In the genomic region with DNA sequence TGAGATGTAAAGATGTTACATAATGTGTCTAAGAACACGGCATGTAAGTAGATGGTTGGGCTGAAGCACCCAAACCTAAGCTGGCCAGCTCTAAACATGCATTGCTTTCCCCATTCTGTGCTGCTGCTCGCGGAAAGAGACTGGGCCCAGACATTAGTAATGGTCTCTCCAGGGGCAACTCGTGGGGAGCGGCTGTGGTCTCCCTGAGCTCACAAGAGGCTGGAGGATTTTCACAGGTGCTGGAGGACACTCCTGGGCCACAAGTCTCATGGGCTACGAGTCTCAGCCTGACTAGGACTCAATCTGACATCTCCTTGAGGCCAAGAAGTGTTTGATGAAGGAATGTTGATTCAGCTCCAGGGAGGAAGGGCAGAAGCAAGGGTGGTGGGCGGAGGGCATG, we compare ENCODE assay signal across 16 cellular contexts.
DNase-seq lines count a peak whose midpoint lies in the region; ATAC-seq, FAIRE-seq and TF ChIP-seq lines count a peak whose summit lies in the region.
"Had no signal": no experiment of that assay in that cellular context is flagged by ENCODE, and none has a peak within 500 bp of the region (broad histone marks: within the 10 kb centered on the region; RNA-seq: fewer than 3 reads in every experiment).

No MANE protein-coding gene starts in this region.

- no CpG with 5 or more reads among the region's 7 CpGs for WGBS in neuronal stem cell (ENCODE audit: extremely low coverage in 2 of 2, insufficient read length in 2 of 2, insufficient replicate concordance in 1 of 2), 2 donors

- no peak overlapping the region for H3K4me2 ChIP-seq in neuronal stem cell (ENCODE audit: insufficient read depth, low read length, poor library complexity, severe bottlenecking)

- no peak overlapping the region for H2AFZ ChIP-seq in neuronal stem cell (ENCODE audit: low read length)

- H2BK120ac ChIP-seq in neuronal stem cell (ENCODE audit: low read depth, low read length), result no peak overlapping the region

- H3K9me3 ChIP-seq in neuronal stem cell (replicated peaks in 1 of 2; ENCODE audit: control insufficient read depth in 2 of 2, insufficient read depth in 1 of 2, low read depth in 1 of 2, low read length in 2 of 2), result no peaks in the 10 kb centered on the region

- TF ChIP-seq CTCF in bronchial epithelial cell (IDR thresholded peaks at IDR 0.05; ENCODE audit: insufficient read depth, low read length, severe bottlenecking) (no peak), nephron progenitor cell (IDR thresholded peaks at IDR 0.05) (no peak), endothelial cell (IDR thresholded peaks at IDR 0.05; ENCODE audit: unreplicated experiment) (no peak)

- peak overlapping the region; percentile 54 for H3K18ac ChIP-seq in neuronal stem cell (ENCODE audit: low read length)

- no peak for ATAC-seq in left cardiac atrium

- no peak overlapping the region for H3K9ac ChIP-seq in neuronal stem cell (ENCODE audit: low read depth, low read length, poor library complexity)

- H3K36me3 Mint-ChIP-seq in nephron progenitor cell (ENCODE audit: low read depth), result no peaks in the 10 kb centered on the region
- peaks cover 3% of the 10 kb centered on the region for H3K36me3 Mint-ChIP-seq in endothelial cell (ENCODE audit: low read depth, unreplicated experiment)
- H3K36me3 Mint-ChIP-seq: CD4-positive, alpha-beta memory T cell had no signal

- H3K4me3 ChIP-seq in bronchial epithelial cell (ENCODE audit: low read depth, low read length) (no peak overlapping the region), neuronal stem cell (ENCODE audit: low read length in 2 of 2) (no peak overlapping the region)

- H2BK5ac ChIP-seq in neuronal stem cell (ENCODE audit: low read length), result no peak overlapping the region

- peak overlapping the region; percentile 27 for H2AK5ac ChIP-seq in neuronal stem cell (ENCODE audit: low read depth, low read length)

- no peak overlapping the region for H3K23ac ChIP-seq in neuronal stem cell (ENCODE audit: low read depth, low read length, poor library complexity)

- H3K27me3 ChIP-seq in bronchial epithelial cell (ENCODE audit: control insufficient read depth, insufficient read depth, low read length) (no peaks in the 10 kb centered on the region), neuronal stem cell (ENCODE audit: control insufficient read depth in 3 of 3, insufficient read depth in 3 of 3, low read depth in 1 of 3, low read length in 3 of 3) (no peaks in the 10 kb centered on the region)

- peaks cover 47% of the 10 kb centered on the region for H3K4me1 Mint-ChIP-seq in nephron progenitor cell
- peaks cover 8% of the 10 kb centered on the region for H3K4me1 Mint-ChIP-seq in endothelial cell (ENCODE audit: unreplicated experiment)

- peak overlapping the region; percentile 42 for H2BK12ac ChIP-seq in neuronal stem cell (ENCODE audit: low read length)

- H3K36me3 ChIP-seq in bronchial epithelial cell (ENCODE audit: control insufficient read depth, insufficient read depth, low read length) (no peaks in the 10 kb centered on the region), neuronal stem cell (replicated peaks in 1 of 2; ENCODE audit: control insufficient read depth in 2 of 2, insufficient read depth in 2 of 2, low read length in 2 of 2) (no peaks in the 10 kb centered on the region)

- no peak overlapping the region for H4K8ac ChIP-seq in neuronal stem cell (ENCODE audit: low read depth, low read length)

- DNase-seq in bronchial epithelial cell (ENCODE audit: low read depth) (peak; percentile 4), nephron progenitor cell (no peak), neuronal stem cell (ENCODE audit: low spot score) (no peak), endothelial cell (ENCODE audit: low spot score) (no peak), left cardiac atrium (no peak), LoVo (ENCODE audit: low spot score) (no peak)
- DNase-seq: C1 segment of cervical spinal cord; Calu3; CD4-positive, alpha-beta memory T cell; COR-L47; DMS53; DND-41; HCEC 1CT had no signal

- intact Hi-C loops in left cardiac atrium (cut with DNase I), result no loop called here

- no peaks in the 10 kb centered on the region for H3K79me1 ChIP-seq in neuronal stem cell (ENCODE audit: low read depth, low read length)

- H3K4me3 Mint-ChIP-seq in nephron progenitor cell, result peak overlapping the region; percentile 38
- no peak overlapping the region for H3K4me3 Mint-ChIP-seq in endothelial cell (ENCODE audit: unreplicated experiment)
- H3K4me3 Mint-ChIP-seq: CD4-positive, alpha-beta memory T cell had no signal

- peaks cover 6% of the 10 kb centered on the region for H3K9me3 Mint-ChIP-seq in nephron progenitor cell
- H3K9me3 Mint-ChIP-seq in endothelial cell (ENCODE audit: unreplicated experiment), result no peaks in the 10 kb centered on the region

- no peak overlapping the region for H3K4ac ChIP-seq in neuronal stem cell (ENCODE audit: low read length)

- H3K27ac ChIP-seq in neuronal stem cell (replicated peaks; ENCODE audit: low read length), result no peak overlapping the region

- no peak overlapping the region for H4K91ac ChIP-seq in neuronal stem cell (ENCODE audit: low read depth, low read length, poor library complexity)

- peaks cover 23 to 24% of the 10 kb centered on the region in 2 donors for H3K4me1 ChIP-seq in neuronal stem cell (ENCODE audit: control insufficient read depth in 2 of 2, insufficient read depth in 1 of 2, low read depth in 1 of 2, low read length in 2 of 2)

- H2BK15ac ChIP-seq in neuronal stem cell (ENCODE audit: low read length), result peak overlapping the region; percentile 39

- H3K27ac Mint-ChIP-seq in nephron progenitor cell, result no peak overlapping the region
- H3K27ac Mint-ChIP-seq in endothelial cell (ENCODE audit: unreplicated experiment), result no peak overlapping the region
- H3K27ac Mint-ChIP-seq: CD4-positive, alpha-beta memory T cell had no signal

- no peak overlapping the region for H3K14ac ChIP-seq in neuronal stem cell (ENCODE audit: low read length)

- H3K27me3 Mint-ChIP-seq in nephron progenitor cell (ENCODE audit: low read depth, poor library complexity) (no peaks in the 10 kb centered on the region), endothelial cell (ENCODE audit: unreplicated experiment) (peaks cover 4% of the 10 kb centered on the region)

- peak; percentile 47 for FAIRE-seq in bronchial epithelial cell (lab: Jason Lieb, UNC)
- FAIRE-seq: G401.6, GM12892, H1 had no signal
